In the genomic region with DNA sequence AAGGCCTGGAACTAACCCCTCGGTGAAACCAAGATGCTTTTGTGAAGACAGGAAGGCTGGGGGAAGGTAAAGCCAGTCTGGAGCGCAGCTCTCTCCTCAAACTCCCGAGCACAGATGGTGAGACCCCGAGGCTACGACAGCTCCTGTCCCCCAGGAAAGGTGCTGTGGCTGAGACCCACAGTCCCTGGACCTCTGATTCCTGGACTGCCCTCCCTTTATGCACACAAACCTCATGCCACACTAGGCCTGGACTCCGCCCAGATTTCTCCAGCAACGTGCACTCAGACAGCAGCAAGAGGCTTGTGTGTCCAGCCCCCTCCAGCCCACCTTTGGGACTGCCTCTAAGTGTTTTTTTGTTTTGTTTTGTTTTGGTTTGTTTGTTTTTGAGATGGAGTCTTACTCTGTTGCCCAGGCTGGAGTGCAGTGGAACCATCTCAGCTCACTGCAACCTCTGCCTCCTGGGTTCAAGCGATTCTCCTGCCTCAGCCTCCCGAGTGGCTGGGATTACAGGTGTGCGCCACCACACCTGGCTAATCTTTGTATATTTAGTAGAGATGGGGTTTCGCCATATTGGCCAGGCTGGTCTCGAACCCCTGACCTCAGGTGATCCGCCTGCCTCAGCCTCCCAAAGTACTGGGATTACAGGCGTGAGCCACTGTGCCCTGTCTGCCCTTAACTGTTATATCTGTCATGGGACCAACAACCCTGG, we compare ENCODE assay signal across 1 cellular context.
TF ChIP-seq lines count a peak whose summit lies in the region.

No MANE protein-coding gene starts in this region.

TF ChIP-seq in K562, 482 proteins besides CTCF, POLR2A, EP300 and RAD21:
- TF ChIP-seq BCOR (IDR thresholded peaks at IDR 0.05): 0 out of 2 replicates have a peak, but pooled peaks have one; percentile 14
